10 cellular contexts compared by ENCODE assay signal in the genomic region with DNA sequence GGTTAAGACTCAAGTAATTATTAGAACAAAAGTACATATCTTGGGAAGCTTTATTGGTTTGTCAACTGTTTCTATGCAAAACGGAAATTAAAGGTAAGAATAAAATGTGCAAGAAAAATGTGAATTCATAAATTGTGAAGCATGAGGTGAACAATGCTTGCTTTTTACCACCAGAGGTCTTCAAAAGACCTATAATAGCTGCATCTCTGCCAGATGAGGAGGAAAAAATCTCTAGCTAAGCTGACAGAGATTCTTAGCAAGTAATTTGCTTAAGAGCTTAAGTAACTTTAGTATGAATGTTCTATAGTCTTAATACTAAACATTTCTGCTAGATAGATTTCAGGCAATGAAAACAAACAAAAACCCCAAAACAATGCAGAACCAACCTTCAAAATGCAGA. TPM values are rescaled to one million over a fixed set of nuclear protein-coding genes. Genes with fewer than 3 reads are reported as not detected.
DNase-seq lines count a peak whose midpoint lies in the region; ATAC-seq and TF ChIP-seq lines count a peak whose summit lies in the region.
"Had no signal": no experiment of that assay in that cellular context is flagged by ENCODE, and none has a peak within 500 bp of the region (broad histone marks: within the 10 kb centered on the region; RNA-seq: fewer than 3 reads in every experiment).

No MANE protein-coding gene starts in this region.

- no peak overlapping the region for H2BK5ac ChIP-seq in trophoblast cell (ENCODE audit: low read depth, low read length, poor library complexity)

- BruUV-seq in mammary epithelial cell (replicated peaks; lab: Mats Ljungman, UMichigan), result no TSS peak

- H2BK12ac ChIP-seq in trophoblast cell (ENCODE audit: low read length), result no peak overlapping the region

- no peaks in the 10 kb centered on the region for H3K79me2 ChIP-seq in mammary epithelial cell (ENCODE audit: insufficient read depth, low read length)
- H3K79me2 ChIP-seq in trophoblast cell (ENCODE audit: control insufficient read depth, insufficient read depth, low read length, poor library complexity), result no peaks in the 10 kb centered on the region

- H3K36me3 Mint-ChIP-seq in stimulated activated effector memory CD8-positive, alpha-beta T cell treated with anti-CD3 and anti-CD28 coated beads, Interleukin-12 subunit alpha, Interleukin-12 subunit beta, amount 100 ng/mL, for 72 hours, result no peaks in the 10 kb centered on the region
- H3K36me3 Mint-ChIP-seq: naive B cell had no signal

- H3K18ac ChIP-seq in trophoblast cell (ENCODE audit: low read length), result no peak overlapping the region

- peaks cover 11% of the 10 kb centered on the region for H3K4me1 ChIP-seq in mammary epithelial cell (ENCODE audit: insufficient read depth, low read length)
- peaks cover 0 to 1% of the 10 kb centered on the region in 2 experiments for H3K4me1 ChIP-seq in trophoblast cell (ENCODE audit: control insufficient read depth in 1 of 2, insufficient read depth in 2 of 2, low read length in 2 of 2)
- H3K4me1 ChIP-seq: tibial artery had no signal

- no peak overlapping the region for H3K27ac Mint-ChIP-seq in stimulated activated effector memory CD8-positive, alpha-beta T cell treated with anti-CD3 and anti-CD28 coated beads, Interleukin-12 subunit alpha, Interleukin-12 subunit beta, amount 100 ng/mL, for 72 hours
- H3K27ac Mint-ChIP-seq: naive B cell had no signal

- in situ Hi-C loops in mammary epithelial cell (cut with MboI; ENCODE audit: low sequenced_read_pairs in 2 of 2), result no loop called here

- no peaks in the 10 kb centered on the region for H3K9me3 Mint-ChIP-seq in stimulated activated effector memory CD8-positive, alpha-beta T cell treated with anti-CD3 and anti-CD28 coated beads, Interleukin-12 subunit alpha, Interleukin-12 subunit beta, amount 100 ng/mL, for 72 hours

- ATAC-seq in GM18511 (IDR thresholded peaks at IDR 0.05; ENCODE audit: unreplicated experiment) (peak; percentile 87), HG03457 (IDR thresholded peaks at IDR 0.05; ENCODE audit: unreplicated experiment) (peak; percentile 59)
- ATAC-seq in stimulated activated effector memory CD8-positive, alpha-beta T cell treated with anti-CD3 and anti-CD28 coated beads, Interleukin-12 subunit alpha, Interleukin-12 subunit beta, amount 100 ng/mL, for 72 hours, result no peak

- H4K8ac ChIP-seq in trophoblast cell (ENCODE audit: low read depth, low read length), result no peak overlapping the region

- H3K79me1 ChIP-seq in trophoblast cell (ENCODE audit: low read length), result no peaks in the 10 kb centered on the region

- TF ChIP-seq CTCF in 22Rv1 (IDR thresholded peaks at IDR 0.05) (0 out of 2 replicates have a peak, but pooled peaks have one; percentile 13), mammary epithelial cell (conservative IDR thresholded peaks at IDR 0.05 in 1 of 2, IDR thresholded peaks at IDR 0.05 in 1 of 2; ENCODE audit: extremely low read depth in 1 of 2, insufficient read depth in 1 of 2, low read depth in 1 of 2, low read length in 2 of 2) (peak; percentile 51 to 61)

- intact Hi-C loops in mammary epithelial cell (cut with micrococcal nuclease), result loop anchor here (2.0 to 5.0 kb wide), 3 partner anchors 89 to 834 kb away; partner anchors contain the start of gene HCN1

- no peak overlapping the region for H4K91ac ChIP-seq in trophoblast cell (ENCODE audit: low read depth, low read length)

- no peak overlapping the region for H2AK5ac ChIP-seq in trophoblast cell (ENCODE audit: low read length)

- no peaks in the 10 kb centered on the region for H4K20me1 ChIP-seq in mammary epithelial cell (ENCODE audit: insufficient read depth, low read length)

- H3K9ac ChIP-seq in mammary epithelial cell (ENCODE audit: insufficient read depth, low read length) (no peak overlapping the region), trophoblast cell (ENCODE audit: low read length) (no peak overlapping the region)

- H3K14ac ChIP-seq in trophoblast cell (ENCODE audit: low read length), result no peak overlapping the region

- no peak overlapping the region for H3K4me3 Mint-ChIP-seq in stimulated activated effector memory CD8-positive, alpha-beta T cell treated with anti-CD3 and anti-CD28 coated beads, Interleukin-12 subunit alpha, Interleukin-12 subunit beta, amount 100 ng/mL, for 72 hours
- H3K4me3 Mint-ChIP-seq: naive B cell had no signal

- no peak overlapping the region for H3K23ac ChIP-seq in trophoblast cell (ENCODE audit: low read length)

- WGBS in mammary epithelial cell (ENCODE audit: low coverage, missing lambda C conversion rate), result 0% methylated on average over 1 of the region's 1 CpG
- no CpG with 5 or more reads among the region's 1 CpG for WGBS in trophoblast cell (ENCODE audit: extremely low coverage, insufficient coverage, insufficient read length)

- H3K27me3 ChIP-seq in mammary epithelial cell (ENCODE audit: insufficient read depth, low read length) (no peaks in the 10 kb centered on the region), trophoblast cell (ENCODE audit: insufficient read depth, low read length) (no peaks in the 10 kb centered on the region)
- H3K27me3 ChIP-seq: tibial artery had no signal

- no peak overlapping the region for H2BK120ac ChIP-seq in trophoblast cell (ENCODE audit: insufficient read depth, low read length, poor library complexity)

- H3K4me2 ChIP-seq in mammary epithelial cell (ENCODE audit: insufficient read depth, low read depth, low read length) (no peak overlapping the region), trophoblast cell (ENCODE audit: low read length) (no peak overlapping the region)

- H3K9me3 ChIP-seq in mammary epithelial cell (replicated peaks; ENCODE audit: insufficient read depth, low read length), result no peaks in the 10 kb centered on the region
- no peaks in the 10 kb centered on the region for H3K9me3 ChIP-seq in trophoblast cell (ENCODE audit: insufficient read depth, low read depth, low read length)
- H3K9me3 ChIP-seq: tibial artery had no signal

- no peak overlapping the region for H4K12ac ChIP-seq in trophoblast cell (ENCODE audit: low read depth, low read length)

- CTCF ChIA-PET in mammary epithelial cell (lab: Charles Lee; ENCODE audit: low non-redundant PET), result interaction anchor here (0.7 kb wide), 1 partner anchor 72 kb away, joined by 4 read pairs; no protein-coding TSS in a partner anchor

- H3K4me1 Mint-ChIP-seq in stimulated activated effector memory CD8-positive, alpha-beta T cell treated with anti-CD3 and anti-CD28 coated beads, Interleukin-12 subunit alpha, Interleukin-12 subunit beta, amount 100 ng/mL, for 72 hours, result no peaks in the 10 kb centered on the region
- H3K4me1 Mint-ChIP-seq: naive B cell had no signal

- DNase-seq in mammary epithelial cell (peak; percentile 17), UCSD-AML1 (lab: John Stamatoyannopoulos, UW; ENCODE audit: unreplicated experiment) (no peak), trophoblast cell (no peak)
- DNase-seq in stimulated activated effector memory CD8-positive, alpha-beta T cell treated with anti-CD3 and anti-CD28 coated beads, Interleukin-12 subunit alpha, Interleukin-12 subunit beta, amount 100 ng/mL, for 72 hours (ENCODE audit: low spot score in 2 of 2), result no peak
- no peak for DNase-seq in activated CD8-positive, alpha-beta memory T cell treated with anti-CD3 and anti-CD28 coated beads, Interleukin-2, amount 50 U/mL, for 48 hours
- DNase-seq: naive B cell, tibial artery had no signal

- H2AFZ ChIP-seq in mammary epithelial cell (ENCODE audit: low read depth, low read length) (no peak overlapping the region), trophoblast cell (ENCODE audit: insufficient read depth, low read length, poor library complexity) (no peak overlapping the region)

- no peak overlapping the region for H3K4me3 ChIP-seq in mammary epithelial cell (replicated peaks in 1 of 3; ENCODE audit: insufficient read depth in 1 of 3, low read depth in 2 of 3, low read length in 3 of 3)
- H3K4me3 ChIP-seq in trophoblast cell (ENCODE audit: low read depth, low read length), result no peak overlapping the region
- H3K4me3 ChIP-seq: tibial artery had no signal

- H3K27ac ChIP-seq in 22Rv1 (no peak overlapping the region), mammary epithelial cell (ENCODE audit: insufficient read depth, low read depth, low read length) (no peak overlapping the region), trophoblast cell (ENCODE audit: low read depth, low read length) (no peak overlapping the region)
- H3K27ac ChIP-seq: tibial artery had no signal

- dilution Hi-C loops in mammary epithelial cell (cut with HindIII; ENCODE audit: low sequenced_read_pairs), result no loop called here

- no peak overlapping the region for H3K4ac ChIP-seq in trophoblast cell (ENCODE audit: low read depth, low read length)

- H3K36me3 ChIP-seq in mammary epithelial cell (ENCODE audit: insufficient read depth, low read length) (no peaks in the 10 kb centered on the region), trophoblast cell (ENCODE audit: control insufficient read depth in 1 of 2, insufficient read depth in 2 of 2, low read length in 2 of 2) (no peaks in the 10 kb centered on the region)
- H3K36me3 ChIP-seq: tibial artery had no signal

RNA-seq across cellular contexts. Expression of gene MRPS30, which starts 54.1 kb away (rescaled TPM):
- 10 to 100 TPM; 43.3 to 68.7 TPM for total RNA-seq in mammary epithelial cell
- 36.1 TPM for polyA plus RNA-seq in mammary epithelial cell
- polyA minus RNA-seq in mammary epithelial cell, result 105 TPM
- 23.8 and 25.0 TPM in 2 replicates for polyA plus RNA-seq in trophoblast cell (2013)
